In genomic region chr4:70678383-70678999, GRCh38 we compare ENCODE assay signal across 9 cellular contexts. TPM values are rescaled to one million over a fixed set of nuclear protein-coding genes. Genes with fewer than 3 reads are reported as not detected.
DNase-seq lines count a peak whose midpoint lies in the region; ATAC-seq and TF ChIP-seq lines count a peak whose summit lies in the region.
"Had no signal": no experiment of that assay in that cellular context is flagged by ENCODE, and none has a peak within 500 bp of the region (broad histone marks: within the 10 kb centered on the region; RNA-seq: fewer than 3 reads in every experiment).

No MANE protein-coding gene starts in this region.

- no peak overlapping the region for H3K4me3 ChIP-seq in naive thymus-derived CD4-positive, alpha-beta T cell (ENCODE audit: low read length)
- H3K4me3 ChIP-seq in transverse colon, result no peak overlapping the region

- H3K27me3 ChIP-seq in naive thymus-derived CD4-positive, alpha-beta T cell (ENCODE audit: control insufficient read depth in 2 of 2, insufficient read depth in 2 of 2, low read length in 2 of 2), result no peaks in the 10 kb centered on the region
- no peaks in the 10 kb centered on the region for H3K27me3 ChIP-seq in transverse colon

- POLR2A ChIA-PET in naive thymus-derived CD4-positive, alpha-beta T cell (lab: Charles Lee), result interaction anchor here (3.1 kb wide), 1 partner anchor 10 kb away, joined by 20 read pairs; the partner anchor contains the start of gene UTP3

- peaks cover 0 to 3% (median 0%) of the 10 kb centered on the region in 5 donors for H3K36me3 Mint-ChIP-seq in naive thymus-derived CD4-positive, alpha-beta T cell

- DNase-seq in NCI-H2107 treated with DMSO at 0.1 percent for 48 hours (lab: John Stamatoyannopoulos, UW; ENCODE audit: unreplicated experiment) (peak; percentile 83), NCI-H2107 (lab: John Stamatoyannopoulos, UW) (no peak), mucosa of gallbladder (ENCODE audit: low spot score) (no peak), transverse colon (no peak), NCI-H1930 (lab: John Stamatoyannopoulos, UW) (no peak)
- no peak for DNase-seq in naive thymus-derived CD4-positive, alpha-beta T cell

- H3K4me3 Mint-ChIP-seq in naive thymus-derived CD4-positive, alpha-beta T cell, result peak overlapping the region in 4 of 10 donors; percentile 6 to 50 (median 10)

- peaks cover 0 to 15% (median 6%) of the 10 kb centered on the region in 5 donors for H3K27me3 Mint-ChIP-seq in naive thymus-derived CD4-positive, alpha-beta T cell

- TF ChIP-seq POLR2A in transverse colon (IDR thresholded peaks at IDR 0.05), result no peak

- no peak for TF ChIP-seq EP300 in transverse colon (IDR thresholded peaks at IDR 0.05; ENCODE audit: low read depth)

- H3K27ac Mint-ChIP-seq in naive thymus-derived CD4-positive, alpha-beta T cell, result peak overlapping the region in 6 of 9 donors; percentile 1 to 58 (median 10)

- ATAC-seq in GM21717 (IDR thresholded peaks at IDR 0.05; ENCODE audit: unreplicated experiment), result peak; percentile 75
- peak; percentile 79 for ATAC-seq in HG03432 (IDR thresholded peaks at IDR 0.05; ENCODE audit: unreplicated experiment)
- ATAC-seq in naive thymus-derived CD4-positive, alpha-beta T cell, result no peak

- no peak overlapping the region for H3K27ac ChIP-seq in naive thymus-derived CD4-positive, alpha-beta T cell (ENCODE audit: low read depth, low read length)
- H3K27ac ChIP-seq in transverse colon, result peak overlapping the region in 1 of 4 donors; percentile 21

- no peaks in the 10 kb centered on the region for H3K4me1 ChIP-seq in naive thymus-derived CD4-positive, alpha-beta T cell (ENCODE audit: control insufficient read depth in 2 of 2, insufficient read depth in 2 of 2, low read length in 2 of 2)
- H3K4me1 ChIP-seq in transverse colon, result no peaks in the 10 kb centered on the region

- H3K9me3 ChIP-seq in naive thymus-derived CD4-positive, alpha-beta T cell (ENCODE audit: control insufficient read depth in 2 of 3, low read length in 3 of 3), result no peaks in the 10 kb centered on the region
- no peaks in the 10 kb centered on the region for H3K9me3 ChIP-seq in transverse colon

- in situ Hi-C loops in transverse colon (cut with MboI; ENCODE audit: low pct_ligation_motif_present in 1 of 4, low pct_unique_long_range_greater_than_20kb in 1 of 4, low sequenced_read_pairs in 3 of 4), result no loop called here

- CTCF ChIA-PET in naive thymus-derived CD4-positive, alpha-beta T cell (lab: Charles Lee), result interaction anchor here (0.7 kb wide), 1 partner anchor 36 kb away, joined by 3 read pairs; no protein-coding TSS in a partner anchor

- TF ChIP-seq CTCF in transverse colon (IDR thresholded peaks at IDR 0.05), result no peak

- H3K4me1 Mint-ChIP-seq in naive thymus-derived CD4-positive, alpha-beta T cell, result peaks cover 3 to 23% (median 8%) of the 10 kb centered on the region in 7 donors

- intact Hi-C loops in naive thymus-derived CD4-positive, alpha-beta T cell (cut with micrococcal nuclease), result no loop called here
- intact Hi-C loops in transverse colon (cut with DNase I; ENCODE audit: low total_unique reads), result no loop called here

- H3K36me3 ChIP-seq in naive thymus-derived CD4-positive, alpha-beta T cell (ENCODE audit: control insufficient read depth in 2 of 3, insufficient read depth in 3 of 3, low read length in 3 of 3), result no peaks in the 10 kb centered on the region
- H3K36me3 ChIP-seq in transverse colon, result no peaks in the 10 kb centered on the region

- H3K9me3 Mint-ChIP-seq in naive thymus-derived CD4-positive, alpha-beta T cell, result peaks cover 0 to 3% (median 0%) of the 10 kb centered on the region in 11 donors

- WGBS in transverse colon (ENCODE audit: low coverage in 1 of 2), 2 donors, result 56 to 69% methylated on average over 1 of the region's 1 CpG

RNA-seq across cellular contexts. Expression of gene UTP3, which starts 9.8 kb away (rescaled TPM):
- 10 to 100 TPM; 17.4 to 44.9 (median 36.5) TPM for total RNA-seq in naive thymus-derived CD4-positive, alpha-beta T cell
- 10 to 100 TPM; 11.3 to 23.2 TPM for polyA plus RNA-seq in naive thymus-derived CD4-positive, alpha-beta T cell
- total RNA-seq in mucosa of gallbladder (17.1 TPM), transverse colon (10 to 100 TPM in 3 of 4 donors, 1 to 10 TPM in 1; 3.7 to 23.1 (median 19.4) TPM)

RNA-seq across cellular contexts. Expression of gene JCHAIN, which starts 12.2 kb away (rescaled TPM):
- 100 to 1,000 TPM in 1 of 5 experiments, 10 to 100 TPM in 1, not detected in 3; 71.5 to 223 TPM for total RNA-seq in naive thymus-derived CD4-positive, alpha-beta T cell
- 1 to 10 TPM in 1 of 2 donors, under 1 TPM in 1; 0.81 to 2.3 TPM for polyA plus RNA-seq in naive thymus-derived CD4-positive, alpha-beta T cell
- 12.3 TPM for total RNA-seq in mucosa of gallbladder
- total RNA-seq in transverse colon, result 1,000 to 10,000 TPM in 1 of 4 donors, 100 to 1,000 TPM in 1, 10 to 100 TPM in 2; 38.2 to 1,497 (median 176) TPM
- total RNA-seq: A172 had no signal

RNA-seq across cellular contexts. Expression of gene RUFY3, which starts 43.3 kb away (rescaled TPM):
- 10 to 100 TPM; 17.3 to 41.2 (median 39.3) TPM for total RNA-seq in naive thymus-derived CD4-positive, alpha-beta T cell
- polyA plus RNA-seq in naive thymus-derived CD4-positive, alpha-beta T cell, result 1 to 10 TPM; 4.0 to 5.7 TPM
- total RNA-seq in mucosa of gallbladder, result 46.6 TPM
- total RNA-seq in transverse colon, result 10 to 100 TPM; 39.6 to 93.9 (median 50.8) TPM

RNA-seq across cellular contexts. Expression of gene ENAM, which starts 49.9 kb away (rescaled TPM):
- not detected for total RNA-seq in naive thymus-derived CD4-positive, alpha-beta T cell
- polyA plus RNA-seq in naive thymus-derived CD4-positive, alpha-beta T cell, result not detected
- total RNA-seq in mucosa of gallbladder (9.6 TPM), transverse colon (not detected)
- total RNA-seq: A172 had no signal
